Comparison of ENCODE assay signal across 19 cellular contexts in genomic region chr12:56600753-56601152, GRCh38. TPM values are rescaled to one million over a fixed set of nuclear protein-coding genes. Genes with fewer than 3 reads are reported as not detected.
DNase-seq lines count a peak whose midpoint lies in the region; ATAC-seq and TF ChIP-seq lines count a peak whose summit lies in the region.
"Had no signal": no experiment of that assay in that cellular context is flagged by ENCODE, and none has a peak within 500 bp of the region (broad histone marks: within the 10 kb centered on the region; RNA-seq: fewer than 3 reads in every experiment).

No MANE protein-coding gene starts in this region.

- H3K9me3 ChIP-seq in T-helper 17 cell (ENCODE audit: control insufficient read depth, low read length, poor library complexity, severe bottlenecking) (no peaks in the 10 kb centered on the region), lower lobe of right lung (no peaks in the 10 kb centered on the region), upper lobe of right lung (no peaks in the 10 kb centered on the region)

- DNase-seq in left ventricle myocardium superior, result no peak
- DNase-seq in cardiac septum (ENCODE audit: low spot score), result no peak
- DNase-seq in T-helper 17 cell, result no peak
- peak; percentile 61 for DNase-seq in lower lobe of right lung
- no peak for DNase-seq in upper lobe of right lung
- no peak for DNase-seq in glomerular visceral epithelial cell (ENCODE audit: extremely low spot score)
- DNase-seq: C1 segment of cervical spinal cord, DMS 273 treated with DMSO at 0.1 percent for 48 hours, DMS79 treated with DMSO at 0.1 percent for 48 hours, GF-D8, NCI-H1048, NCI-H1417, NCI-H1694 treated with DMSO at 0.1 percent for 48 hours, NCI-H2081, NCI-H2227 treated with DMSO at 0.1 percent for 48 hours, NCI-H526 treated with DMSO at 0.1 percent for 48 hours, SHP77 treated with DMSO at 0.1 percent for 48 hours had no signal

- no peak overlapping the region for H3K4me3 Mint-ChIP-seq in T-helper 17 cell
- H3K4me3 Mint-ChIP-seq: CD8-positive, alpha-beta memory T cell had no signal

- no peak overlapping the region for H3K4me3 ChIP-seq in lower lobe of right lung
- no peak overlapping the region for H3K4me3 ChIP-seq in upper lobe of right lung

- peak overlapping the region; percentile 53 for H3K27ac ChIP-seq in lower lobe of right lung
- H3K27ac ChIP-seq in upper lobe of right lung, result peak overlapping the region; percentile 14

- H3K36me3 ChIP-seq in lower lobe of right lung, result peaks cover 97% of the 10 kb centered on the region
- peaks cover 98% of the 10 kb centered on the region for H3K36me3 ChIP-seq in upper lobe of right lung

- H3K27ac Mint-ChIP-seq in T-helper 17 cell, result peak overlapping the region; percentile 37

- peaks cover 13% of the 10 kb centered on the region for H3K36me3 Mint-ChIP-seq in T-helper 17 cell (ENCODE audit: low read depth)

- TF ChIP-seq CTCF in lower lobe of right lung (IDR thresholded peaks at IDR 0.05) (no peak), upper lobe of right lung (IDR thresholded peaks at IDR 0.05) (no peak)

- H3K27me3 Mint-ChIP-seq in T-helper 17 cell, result no peaks in the 10 kb centered on the region
- H3K27me3 Mint-ChIP-seq: CD8-positive, alpha-beta memory T cell had no signal

- H3K27me3 ChIP-seq in lower lobe of right lung (ENCODE audit: low read depth) (no peaks in the 10 kb centered on the region), upper lobe of right lung (no peaks in the 10 kb centered on the region)

- H3K4me1 Mint-ChIP-seq in T-helper 17 cell, result peaks cover 7% of the 10 kb centered on the region
- H3K4me1 Mint-ChIP-seq: CD8-positive, alpha-beta memory T cell had no signal

- ATAC-seq in left ventricle myocardium superior (peak; percentile 4), T-helper 17 cell (no peak), lower lobe of right lung (peak; percentile 53 to 71), upper lobe of right lung (peak; percentile 52), HG03571 (IDR thresholded peaks at IDR 0.05; ENCODE audit: unreplicated experiment) (no peak)

- intact Hi-C loops in left ventricle myocardium superior (cut with micrococcal nuclease) (no loop called here), cardiac septum (cut with DNase I) (no loop called here), lower lobe of right lung (cut with DNase I) (no loop called here), upper lobe of right lung (cut with DNase I) (no loop called here)

- H3K4me1 ChIP-seq in lower lobe of right lung, result peaks cover 37% of the 10 kb centered on the region
- peaks cover 19% of the 10 kb centered on the region for H3K4me1 ChIP-seq in upper lobe of right lung

RNA-seq across cellular contexts. Expression of gene BAZ2A, which starts 29.4 kb away (rescaled TPM):
- total RNA-seq in left ventricle myocardium superior, result 34.7 TPM
- 49.0 TPM for total RNA-seq in cardiac septum
- total RNA-seq in T-helper 17 cell, result 100 to 1,000 TPM; 203 to 214 TPM
- total RNA-seq in lower lobe of right lung, result 112 TPM
- 98.5 TPM for total RNA-seq in upper lobe of right lung

RNA-seq across cellular contexts. Expression of gene ATP5F1B, which starts 45.0 kb away (rescaled TPM):
- 3,327 TPM for total RNA-seq in left ventricle myocardium superior
- total RNA-seq in cardiac septum, result 2,154 TPM
- total RNA-seq in T-helper 17 cell, result 100 to 1,000 TPM; 297 to 299 TPM
- total RNA-seq in lower lobe of right lung, result 319 TPM
- total RNA-seq in upper lobe of right lung, result 338 TPM

Comparison
In these comparisons a context has a peak if more than half of its experiments do, and no peak if none do; other contexts are left out.
1. ATAC-seq: peak in left ventricle myocardium superior (single experiment), lower lobe of right lung (2 of 2) and upper lobe of right lung (single experiment); none in T-helper 17 cell (single experiment) and HG03571 (single experiment).